ENCODE assay signal across 7 cellular contexts in genomic region chr7:6990439-6991152, GRCh38.
DNase-seq lines count a peak whose midpoint lies in the region; TF ChIP-seq lines count a peak whose summit lies in the region.
"Not testable (repeated sequence)": the region's sequence is repeated elsewhere in the genome, so short reads cannot be mapped to it uniquely, and the experiment has no call there.

No MANE protein-coding gene starts in this region.

- H3K4me3 ChIP-seq in MM.1S (ENCODE audit: low read length): peak overlapping the region; percentile 50; the same call in 1 of the 2 replicates
- peak overlapping the region; percentile 62 to 71 for H3K4me3 ChIP-seq in duodenal mucosa (ENCODE audit: low read depth in 1 of 2, low read length in 2 of 2)

- not testable (repeated sequence) for H2AFZ ChIP-seq in MM.1S (ENCODE audit: low read length)

- H3K36me3 ChIP-seq in MM.1S (replicated peaks; ENCODE audit: insufficient read depth, low read length); duodenal mucosa (ENCODE audit: control insufficient read depth in 1 of 2, insufficient read depth in 2 of 2, low read length in 2 of 2): not testable (repeated sequence)

- H3K4me2 ChIP-seq in MM.1S (ENCODE audit: low read depth, low read length): peak overlapping the region; percentile 78; the same call in 1 of the 2 replicates

- H3K4me1 Mint-ChIP-seq in T-helper 1 cell treated with Interleukin-12 subunit alpha and Interleukin-12 subunit beta and Interleukin-4 antibody, amounts not matched to agents 30 μg/mL and 1 μg/mL, for 36 hours (ENCODE audit: low read depth): not testable (repeated sequence)
- H3K4me1 Mint-ChIP-seq in activated naive CD8-positive, alpha-beta T cell (ENCODE audit: low read depth): peaks cover 15% of the 10 kb centered on the region
- peaks cover 51% of the 10 kb centered on the region for H3K4me1 Mint-ChIP-seq in progenitor cell of endocrine pancreas (ENCODE audit: low read depth)

- not testable (repeated sequence) for H3K4me1 ChIP-seq in MM.1S (ENCODE audit: low read length); duodenal mucosa (ENCODE audit: control insufficient read depth in 1 of 2, insufficient read depth in 2 of 2, low read length in 2 of 2)

- not testable (repeated sequence) for H3K9me3 Mint-ChIP-seq in T-helper 1 cell treated with Interleukin-12 subunit alpha and Interleukin-12 subunit beta and Interleukin-4 antibody, amounts not matched to agents 30 μg/mL and 1 μg/mL, for 36 hours; activated naive CD8-positive, alpha-beta T cell (ENCODE audit: low read depth); progenitor cell of endocrine pancreas (ENCODE audit: low read depth)

- not testable (repeated sequence) for H3K9me2 ChIP-seq in MM.1S (replicated peaks; ENCODE audit: insufficient read depth, low read length)

- H3K4me3 Mint-ChIP-seq in T-helper 1 cell treated with Interleukin-12 subunit alpha and Interleukin-12 subunit beta and Interleukin-4 antibody, amounts not matched to agents 30 μg/mL and 1 μg/mL, for 36 hours: not testable (repeated sequence)
- H3K4me3 Mint-ChIP-seq in activated naive CD8-positive, alpha-beta T cell: peak overlapping the region; percentile 65
- H3K4me3 Mint-ChIP-seq in progenitor cell of endocrine pancreas (ENCODE audit: low read depth): peak overlapping the region; percentile 48

- not testable (repeated sequence) for H3K36me3 Mint-ChIP-seq in T-helper 1 cell treated with Interleukin-12 subunit alpha and Interleukin-12 subunit beta and Interleukin-4 antibody, amounts not matched to agents 30 μg/mL and 1 μg/mL, for 36 hours (ENCODE audit: low read depth); activated naive CD8-positive, alpha-beta T cell; progenitor cell of endocrine pancreas (ENCODE audit: insufficient read depth)

- not testable (repeated sequence) for H3K9me3 ChIP-seq in MM.1S (replicated peaks; ENCODE audit: insufficient read depth, low read length); duodenal mucosa (ENCODE audit: control insufficient read depth in 1 of 2, low read length in 2 of 2)

- not testable (repeated sequence) for H3K79me2 ChIP-seq in MM.1S (ENCODE audit: low read length)

- not testable (repeated sequence) for H4K20me1 ChIP-seq in MM.1S (ENCODE audit: insufficient read depth, low read length)

- H3K9ac ChIP-seq in MM.1S (ENCODE audit: low read length) (peak overlapping the region; percentile 76), duodenal mucosa (ENCODE audit: low read depth in 1 of 2, low read length in 2 of 2) (peak overlapping the region in 1 of 2 donors; percentile 18)

- not testable (repeated sequence) for TF ChIP-seq CTCF in MM.1S (IDR thresholded peaks at IDR 0.05; ENCODE audit: low read length); progenitor cell of endocrine pancreas (IDR thresholded peaks at IDR 0.05; ENCODE audit: unreplicated experiment)

- H3K27ac ChIP-seq in MM.1S (ENCODE audit: low read length): peak overlapping the region; percentile 94; the same call in 1 of the 2 replicates
- peak overlapping the region; percentile 68 for H3K27ac ChIP-seq in duodenal mucosa (ENCODE audit: low read depth, low read length)

- peak overlapping the region; percentile 26 for H3K27ac Mint-ChIP-seq in T-helper 1 cell treated with Interleukin-12 subunit alpha and Interleukin-12 subunit beta and Interleukin-4 antibody, amounts not matched to agents 30 μg/mL and 1 μg/mL, for 36 hours
- H3K27ac Mint-ChIP-seq in activated naive CD8-positive, alpha-beta T cell: peak overlapping the region; percentile 10
- peak overlapping the region; percentile 95 for H3K27ac Mint-ChIP-seq in progenitor cell of endocrine pancreas

- not testable (repeated sequence) for H3K27me3 Mint-ChIP-seq in T-helper 1 cell treated with Interleukin-12 subunit alpha and Interleukin-12 subunit beta and Interleukin-4 antibody, amounts not matched to agents 30 μg/mL and 1 μg/mL, for 36 hours (ENCODE audit: low read depth); activated naive CD8-positive, alpha-beta T cell; progenitor cell of endocrine pancreas

- DNase-seq in DMS53 (lab: John Stamatoyannopoulos, UW) (peak; percentile 62), MM.1S (peak; percentile 46), kidney tubule cell (ENCODE audit: low spot score) (peak; percentile 78)
- DNase-seq in progenitor cell of endocrine pancreas (ENCODE audit: low spot score, unreplicated experiment): not testable (repeated sequence)

- H3K27me3 ChIP-seq in MM.1S (replicated peaks; ENCODE audit: insufficient read depth, low read length); duodenal mucosa (ENCODE audit: control insufficient read depth in 1 of 2, insufficient read depth in 2 of 2, low read length in 2 of 2): not testable (repeated sequence)

- not testable (repeated sequence) for H3F3A ChIP-seq in MM.1S (ENCODE audit: insufficient read depth, low read length)

Comparison
In these comparisons a context has a peak if more than half of its experiments do, and no peak if none do; other contexts are left out.
1. H3K27ac Mint-ChIP-seq: peak in every context shown above with its lines; median percentile 95 in progenitor cell of endocrine pancreas; 26 in T-helper 1 cell treated with Interleukin-12 subunit alpha and Interleukin-12 subunit beta and Interleukin-4 antibody, amounts not matched to agents 30 μg/mL and 1 μg/mL, for 36 hours; 10 in activated naive CD8-positive, alpha-beta T cell.